In genomic region chr6:169810066-169810989, GRCh38 we compare ENCODE assay signal across 11 cellular contexts. TPM values are rescaled to one million over a fixed set of nuclear protein-coding genes. Genes with fewer than 3 reads are reported as not detected.
DNase-seq lines count a peak whose midpoint lies in the region; ATAC-seq, FAIRE-seq and TF ChIP-seq lines count a peak whose summit lies in the region.
"Had no signal": no experiment of that assay in that cellular context is flagged by ENCODE, and none has a peak within 500 bp of the region (broad histone marks: within the 10 kb centered on the region; RNA-seq: fewer than 3 reads in every experiment).

No MANE protein-coding gene starts in this region.

- H3K27ac Mint-ChIP-seq in endodermal cell = peak overlapping the region; percentile 92

- TF ChIP-seq CTCF in endodermal cell (conservative IDR thresholded peaks at IDR 0.05) (no peak), pancreas (IDR thresholded peaks at IDR 0.05) (no peak)

- H3K4me1 ChIP-seq in endodermal cell (ENCODE audit: control insufficient read depth, insufficient read depth, low read length) (peaks cover 22% of the 10 kb centered on the region), pancreas (no peaks in the 10 kb centered on the region)

- H3K4me3 ChIP-seq in H7 (ENCODE audit: insufficient read depth, low read depth, low read length) (no peak overlapping the region), endodermal cell (ENCODE audit: low read length) (peak overlapping the region; percentile 31), pancreas (no peak overlapping the region)
- H3K4me3 ChIP-seq: SJCRH30 had no signal

- peak overlapping the region; percentile 26 for H3K9ac ChIP-seq in endodermal cell (ENCODE audit: extremely low read depth, low read length, poor library complexity, severe bottlenecking)

- 49 to 62% methylated on average over 13 to 18 of the region's 18 CpGs for WGBS in endodermal cell (ENCODE audit: insufficient coverage in 1 of 2, insufficient read length in 1 of 2), 2 experiments
- 43% methylated on average over 18 of the region's 18 CpGs for WGBS in pancreas, 2 donors

- peak; percentile 86 for DNase-seq in H7
- DNase-seq in NCI-H69 (lab: John Stamatoyannopoulos, UW) = peak; percentile 85
- peak; percentile 86 for DNase-seq in endodermal cell
- DNase-seq in pancreas = peak in 1 of 6 donors; percentile 9
- no peak for DNase-seq in NCI-H2171 (lab: John Stamatoyannopoulos, UW)
- no peak for DNase-seq in NCI-H2171 treated with DMSO at 0.1 percent for 48 hours (lab: John Stamatoyannopoulos, UW)
- DNase-seq in SIG-M5 treated with dmso at 0.1 percent for 504 hours (lab: John Stamatoyannopoulos, UW; ENCODE audit: unreplicated experiment) = no peak
- DNase-seq: effector CD8-positive, alpha-beta T cell; NCI-H2107; SJCRH30 had no signal

- H3K9me3 Mint-ChIP-seq in endodermal cell = peaks cover 6% of the 10 kb centered on the region

- H3K36me3 Mint-ChIP-seq in endodermal cell (ENCODE audit: low read depth) = no peaks in the 10 kb centered on the region

- no peaks in the 10 kb centered on the region; the same call in 1 of the 2 replicates for H3K27me3 ChIP-seq in H7 (ENCODE audit: control insufficient read depth, insufficient read depth, low read length)
- H3K27me3 ChIP-seq in endodermal cell (ENCODE audit: control insufficient read depth, insufficient read depth, low read length, poor library complexity, severe bottlenecking) = peaks cover 14% of the 10 kb centered on the region
- H3K27me3 ChIP-seq in pancreas = no peaks in the 10 kb centered on the region
- H3K27me3 ChIP-seq: SJCRH30 had no signal

- no peak for FAIRE-seq in pancreas (lab: Jason Lieb, UNC)
- FAIRE-seq: urothelium cell line had no signal

- no peaks in the 10 kb centered on the region for H3K36me3 ChIP-seq in H7 (replicated peaks; ENCODE audit: control insufficient read depth, insufficient read depth, low read length)
- no peaks in the 10 kb centered on the region for H3K36me3 ChIP-seq in endodermal cell (ENCODE audit: control insufficient read depth, insufficient read depth, low read length)
- H3K36me3 ChIP-seq in pancreas = no peaks in the 10 kb centered on the region
- H3K36me3 ChIP-seq: SJCRH30 had no signal

- H3K27ac ChIP-seq in endodermal cell (ENCODE audit: low read depth, low read length) = peak overlapping the region; percentile 6
- no peak overlapping the region for H3K27ac ChIP-seq in pancreas
- H3K27ac ChIP-seq: SJCRH30 had no signal

- H3K9me3 ChIP-seq in endodermal cell (ENCODE audit: control insufficient read depth, low read length) (no peaks in the 10 kb centered on the region), pancreas (no peaks in the 10 kb centered on the region)
- H3K9me3 ChIP-seq: SJCRH30 had no signal

- intact Hi-C loops in pancreas (cut with DNase I) = no loop called here

- ATAC-seq in pancreas = peak; percentile 50 to 86 (median 78)

- peaks cover 32% of the 10 kb centered on the region for H3K4me1 Mint-ChIP-seq in endodermal cell

- H3K4me3 Mint-ChIP-seq in endodermal cell = peak overlapping the region; percentile 20

- peaks cover 23% of the 10 kb centered on the region for H3K27me3 Mint-ChIP-seq in endodermal cell (ENCODE audit: insufficient read depth)

RNA-seq across cellular contexts. Expression of gene ERMARD, which starts 58.9 kb away (rescaled TPM):
- 13.4 and 22.9 TPM in 2 replicates for total RNA-seq in H7 (2014; rRNA removed; shearing (Covaris generic))
- 10 to 100 TPM; 14.4 to 24.2 TPM for total RNA-seq in endodermal cell
- 25.8 TPM for polyA plus RNA-seq in endodermal cell (2013, experiment 1 of 2)
- polyA plus RNA-seq in endodermal cell (2013, experiment 2 of 2) = 21.8 TPM
- total RNA-seq in pancreas = 10 to 100 TPM in 5 of 6 donors, 1 to 10 TPM in 1; 9.1 to 16.7 (median 13.7) TPM
- 10 to 100 TPM; 50.7 to 62.4 TPM for polyA plus RNA-seq in pancreas

RNA-seq across cellular contexts. Expression of gene DYNLT2, which starts 59.0 kb away (rescaled TPM):
- total RNA-seq in H7 (2014; rRNA removed; shearing (Covaris generic)) = 1.3 and 1.7 TPM in 2 replicates
- total RNA-seq in endodermal cell (1 to 10 TPM; 1.5 to 1.7 TPM), pancreas (1 to 10 TPM in 2 of 6 donors, under 1 TPM in 4; 0.20 to 1.2 (median 0.89) TPM)
- 2.4 TPM for polyA plus RNA-seq in endodermal cell (2013, experiment 1 of 2)
- 2.2 TPM for polyA plus RNA-seq in endodermal cell (2013, experiment 2 of 2)
- polyA plus RNA-seq in pancreas = 1 to 10 TPM; 1.4 to 2.9 TPM

Comparison
In these comparisons a context has a peak if more than half of its experiments do, and no peak if none do; other contexts are left out.
1. DNase-seq: peak in H7 (single experiment), NCI-H69 (single experiment) and endodermal cell (single experiment); none in NCI-H2171 (single experiment), NCI-H2171 treated with DMSO at 0.1 percent for 48 hours (single experiment) and SIG-M5 treated with dmso at 0.1 percent for 504 hours (single experiment).